Comparison of ENCODE assay signal across 1 cellular context in genomic region chr20:53423587-53424146, GRCh38.
TF ChIP-seq lines count a peak whose summit lies in the region.

No MANE protein-coding gene starts in this region.

TF ChIP-seq in HepG2, 621 proteins besides CTCF, POLR2A, EP300 and RAD21 (continued from another document):
- TF ChIP-seq FOXP4 (CRISPR knock-in tag; IDR thresholded peaks at IDR 0.05) (peak; percentile 32; the same call in 1 of the 2 replicates), ZNF24 (IDR thresholded peaks at IDR 0.05) (no peak), ZNF878 (CRISPR knock-in tag; IDR thresholded peaks at IDR 0.05) (peak; percentile 27; the same call in 1 of the 2 replicates), STAG1 (CRISPR knock-in tag; IDR thresholded peaks at IDR 0.05) (peak; percentile 37; the same call in 1 of the 2 replicates), SP4 (CRISPR knock-in tag; IDR thresholded peaks at IDR 0.05) (no peak)
TF ChIP-seq in HepG2: peak in this region for 14.
